1 cellular context compared by ENCODE assay signal in the genomic region with DNA sequence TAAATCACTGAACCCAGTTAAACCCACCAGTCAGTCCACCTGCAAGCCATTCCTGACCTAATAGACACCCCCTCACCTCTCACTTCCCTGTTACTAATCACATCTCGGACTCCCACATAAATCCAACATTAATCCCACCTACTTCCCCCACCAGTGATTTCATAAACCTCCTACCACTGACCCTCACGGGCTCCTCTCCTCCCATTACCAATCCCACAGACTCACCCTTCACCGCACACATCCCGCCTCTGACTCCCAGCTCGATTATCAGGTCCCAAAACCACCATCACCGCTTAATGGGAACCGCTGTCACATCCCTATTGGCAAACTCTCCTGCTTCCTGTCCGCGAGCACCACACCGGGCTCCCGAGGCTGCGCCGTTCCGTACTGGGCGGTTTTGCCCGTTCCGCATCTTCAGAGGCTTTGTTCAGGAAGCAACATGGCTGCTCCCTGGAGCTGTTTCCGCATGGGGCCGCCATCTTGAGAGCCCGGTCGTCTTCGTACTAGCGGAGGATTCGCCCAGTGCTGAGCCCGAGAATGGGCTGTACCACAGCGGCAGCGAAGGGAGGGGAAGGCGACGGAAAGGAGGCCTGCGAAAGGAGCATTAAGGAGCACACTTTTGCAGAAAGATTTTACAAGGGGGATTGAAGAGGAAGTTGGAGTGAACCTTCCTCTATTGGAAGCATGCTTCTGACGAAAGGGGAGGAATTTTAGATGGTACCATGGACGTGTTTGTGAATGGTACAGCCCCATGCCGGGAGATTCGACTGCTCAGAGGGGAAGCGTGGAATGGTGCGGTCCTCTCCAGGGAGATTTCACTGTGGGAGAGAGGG.
A peak's percentile ranks its signal among the peaks of the same experiment; 100 is the strongest.
TF ChIP-seq lines count a peak whose summit lies in the region.

ZNF300 (minus strand) TSS at position 502 of the 833 bp plus-strand sequence. CDS start 1,825 bp downstream, outside the sequence.

TF ChIP-seq in HepG2, 621 proteins besides CTCF, POLR2A, EP300 and RAD21 (continued from another document):
- TF ChIP-seq ZBTB26 (CRISPR knock-in tag; IDR thresholded peaks at IDR 0.05; ENCODE audit: borderline replicate concordance): no peak
- no peak for TF ChIP-seq NCOR1 (IDR thresholded peaks at IDR 0.05; ENCODE audit: borderline replicate concordance, low read length)
- no peak for TF ChIP-seq ZNF333 (CRISPR knock-in tag; IDR thresholded peaks at IDR 0.05; ENCODE audit: borderline replicate concordance)
- TF ChIP-seq MATR3 (CRISPR knock-in tag; IDR thresholded peaks at IDR 0.05): no peak
- TF ChIP-seq PHF21A (CRISPR knock-in tag; IDR thresholded peaks at IDR 0.05): peak; percentile 34; the same call in 1 of the 2 replicates
- TF ChIP-seq CBFB (CRISPR knock-in tag; IDR thresholded peaks at IDR 0.05): no peak
- TF ChIP-seq YEATS4 (CRISPR knock-in tag; IDR thresholded peaks at IDR 0.05; ENCODE audit: borderline replicate concordance): peak; percentile 75; the same call in 1 of the 2 replicates
